In the genomic region with DNA sequence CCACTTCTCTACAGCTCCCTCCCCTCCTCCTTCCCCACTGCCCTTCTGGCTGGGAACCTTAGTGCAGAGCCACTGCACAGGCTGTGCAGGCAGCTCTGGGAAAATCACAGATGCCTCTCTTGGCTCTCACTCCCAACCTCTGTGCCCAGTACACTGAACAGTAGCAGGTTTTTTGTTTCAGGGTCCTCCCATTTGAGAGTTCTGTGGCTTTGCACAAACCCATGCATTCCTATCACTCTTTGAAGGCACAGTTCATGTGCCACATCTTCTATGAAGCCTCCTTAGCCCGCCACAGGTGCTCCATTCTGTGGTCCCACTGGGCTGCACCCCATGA, we compare ENCODE assay signal across 11 cellular contexts.
DNase-seq lines count a peak whose midpoint lies in the region; ATAC-seq, FAIRE-seq and TF ChIP-seq lines count a peak whose summit lies in the region.
"Had no signal": no experiment of that assay in that cellular context is flagged by ENCODE, and none has a peak within 500 bp of the region (broad histone marks: within the 10 kb centered on the region; RNA-seq: fewer than 3 reads in every experiment).

No MANE protein-coding gene starts in this region.

- no peak for TF ChIP-seq CTCF in keratinocyte (optimal IDR thresholded peaks at IDR 0.05 in 1 of 3, IDR thresholded peaks at IDR 0.05 in 1 of 3, conservative IDR thresholded peaks at IDR 0.05 in 1 of 3; ENCODE audit: extremely low read depth in 1 of 3, insufficient read depth in 2 of 3, low read length in 3 of 3)

- H3K27me3 Mint-ChIP-seq in T-helper 1 cell treated with Interleukin-12 subunit alpha and Interleukin-12 subunit beta and Interleukin-4 antibody, amounts not matched to agents 30 μg/mL and 1 μg/mL, for 36 hours (ENCODE audit: low read depth), result peaks cover 10% of the 10 kb centered on the region
- H3K27me3 Mint-ChIP-seq in activated naive CD8-positive, alpha-beta T cell treated with anti-CD3 and anti-CD28 coated beads, Interleukin-2, amount 50 U/mL, for 24 hours, result no peaks in the 10 kb centered on the region
- H3K27me3 Mint-ChIP-seq in stimulated activated memory B cell treated with anti-CD40 and anti-IgM and Interleukin-4, amounts not matched to agents 10 μg/mL and 1 μg/mL and 100 μg/mL, for 72 hours, result no peaks in the 10 kb centered on the region

- peak overlapping the region; percentile 40 for H3K4me3 Mint-ChIP-seq in T-helper 1 cell treated with Interleukin-12 subunit alpha and Interleukin-12 subunit beta and Interleukin-4 antibody, amounts not matched to agents 30 μg/mL and 1 μg/mL, for 36 hours
- H3K4me3 Mint-ChIP-seq in activated naive CD8-positive, alpha-beta T cell treated with anti-CD3 and anti-CD28 coated beads, Interleukin-2, amount 50 U/mL, for 24 hours, result peak overlapping the region; percentile 47
- no peak overlapping the region for H3K4me3 Mint-ChIP-seq in stimulated activated memory B cell treated with anti-CD40 and anti-IgM and Interleukin-4, amounts not matched to agents 10 μg/mL and 1 μg/mL and 100 μg/mL, for 72 hours
- H3K4me3 Mint-ChIP-seq: WTC11 had no signal

- H3K36me3 Mint-ChIP-seq in T-helper 1 cell treated with Interleukin-12 subunit alpha and Interleukin-12 subunit beta and Interleukin-4 antibody, amounts not matched to agents 30 μg/mL and 1 μg/mL, for 36 hours (ENCODE audit: low read depth), result peaks cover 9% of the 10 kb centered on the region
- no peaks in the 10 kb centered on the region for H3K36me3 Mint-ChIP-seq in activated naive CD8-positive, alpha-beta T cell treated with anti-CD3 and anti-CD28 coated beads, Interleukin-2, amount 50 U/mL, for 24 hours (ENCODE audit: low read depth)
- H3K36me3 Mint-ChIP-seq in stimulated activated memory B cell treated with anti-CD40 and anti-IgM and Interleukin-4, amounts not matched to agents 10 μg/mL and 1 μg/mL and 100 μg/mL, for 72 hours, result peaks cover 2% of the 10 kb centered on the region

- H3K36me3 ChIP-seq in keratinocyte (ENCODE audit: control insufficient read depth in 2 of 2, extremely low read depth in 1 of 2, insufficient read depth in 2 of 2, low read length in 2 of 2), result no peaks in the 10 kb centered on the region
- H3K36me3 ChIP-seq: thoracic aorta had no signal

- peaks cover 5% of the 10 kb centered on the region for H3K9me3 Mint-ChIP-seq in T-helper 1 cell treated with Interleukin-12 subunit alpha and Interleukin-12 subunit beta and Interleukin-4 antibody, amounts not matched to agents 30 μg/mL and 1 μg/mL, for 36 hours
- H3K9me3 Mint-ChIP-seq in activated naive CD8-positive, alpha-beta T cell treated with anti-CD3 and anti-CD28 coated beads, Interleukin-2, amount 50 U/mL, for 24 hours, result peaks cover 2% of the 10 kb centered on the region
- H3K9me3 Mint-ChIP-seq in stimulated activated memory B cell treated with anti-CD40 and anti-IgM and Interleukin-4, amounts not matched to agents 10 μg/mL and 1 μg/mL and 100 μg/mL, for 72 hours, result peaks cover 3% of the 10 kb centered on the region

- DNase-seq in T-helper 1 cell, result no peak
- DNase-seq in activated naive CD8-positive, alpha-beta T cell treated with anti-CD3 and anti-CD28 coated beads, Interleukin-2, amount 50 U/mL, for 24 hours, result no peak
- DNase-seq in keratinocyte (ENCODE audit: low read depth, low spot score), result no peak
- DNase-seq in NK-92 treated with Interleukin-12 subunit alpha and Interleukin-12 subunit beta, amount 100 ng/mL, for 24 hours (lab: John Stamatoyannopoulos, UW), result no peak
- DNase-seq: 8988T had no signal

- H3K9me3 ChIP-seq in keratinocyte (ENCODE audit: control insufficient read depth, low read depth, low read length), result no peaks in the 10 kb centered on the region
- H3K9me3 ChIP-seq: thoracic aorta had no signal

- peaks cover 2% of the 10 kb centered on the region for H4K20me1 ChIP-seq in keratinocyte (ENCODE audit: control insufficient read depth, extremely low read depth, insufficient read depth, low read length)

- peak overlapping the region; percentile 57 for H3K4me2 ChIP-seq in keratinocyte (ENCODE audit: control insufficient read depth, extremely low read depth, insufficient read depth, low read depth, low read length)

- no peak for FAIRE-seq in keratinocyte (lab: Jason Lieb, UNC)

- H3K4me1 ChIP-seq in keratinocyte (ENCODE audit: control insufficient read depth, extremely low read depth, insufficient read depth, low read length), result peaks cover 12% of the 10 kb centered on the region

- dilution Hi-C loops in keratinocyte (cut with MboI; ENCODE audit: extremely low pct_ligation_motif_present, low sequenced_read_pairs), result no loop called here

- no peaks in the 10 kb centered on the region for H3K9me1 ChIP-seq in keratinocyte (ENCODE audit: control insufficient read depth, extremely low read depth, insufficient read depth, low read length)

- H3K27ac Mint-ChIP-seq in T-helper 1 cell treated with Interleukin-12 subunit alpha and Interleukin-12 subunit beta and Interleukin-4 antibody, amounts not matched to agents 30 μg/mL and 1 μg/mL, for 36 hours, result peak overlapping the region; percentile 91
- H3K27ac Mint-ChIP-seq in activated naive CD8-positive, alpha-beta T cell treated with anti-CD3 and anti-CD28 coated beads, Interleukin-2, amount 50 U/mL, for 24 hours, result peak overlapping the region; percentile 81
- H3K27ac Mint-ChIP-seq in stimulated activated memory B cell treated with anti-CD40 and anti-IgM and Interleukin-4, amounts not matched to agents 10 μg/mL and 1 μg/mL and 100 μg/mL, for 72 hours, result peak overlapping the region; percentile 64
- H3K27ac Mint-ChIP-seq: WTC11 had no signal

- H3K79me2 ChIP-seq in keratinocyte (ENCODE audit: control insufficient read depth, insufficient read depth, low read length), result no peaks in the 10 kb centered on the region

- no peak overlapping the region for H3K4me3 ChIP-seq in keratinocyte (ENCODE audit: control insufficient read depth in 2 of 3, extremely low read depth in 1 of 3, insufficient read depth in 2 of 3, low read depth in 1 of 3, low read length in 3 of 3)
- H3K4me3 ChIP-seq: thoracic aorta had no signal

- ATAC-seq in activated naive CD8-positive, alpha-beta T cell treated with anti-CD3 and anti-CD28 coated beads, Interleukin-2, amount 50 U/mL, for 24 hours, result no peak
- no peak for ATAC-seq in stimulated activated memory B cell treated with anti-CD40 and anti-IgM and Interleukin-4, amounts not matched to agents 10 μg/mL and 1 μg/mL and 100 μg/mL, for 72 hours
- no peak for ATAC-seq in activated CD4-positive, CD25-positive, alpha-beta regulatory T cell treated with anti-CD3 and anti-CD28 coated beads, Interleukin-2, amount 50 U/mL, for 24 hours
- ATAC-seq in HG03378 (IDR thresholded peaks at IDR 0.05; ENCODE audit: unreplicated experiment), result no peak
- ATAC-seq: WTC11 had no signal

- peaks cover 49% of the 10 kb centered on the region for H3K4me1 Mint-ChIP-seq in T-helper 1 cell treated with Interleukin-12 subunit alpha and Interleukin-12 subunit beta and Interleukin-4 antibody, amounts not matched to agents 30 μg/mL and 1 μg/mL, for 36 hours (ENCODE audit: low read depth)
- peaks cover 44% of the 10 kb centered on the region for H3K4me1 Mint-ChIP-seq in activated naive CD8-positive, alpha-beta T cell treated with anti-CD3 and anti-CD28 coated beads, Interleukin-2, amount 50 U/mL, for 24 hours
- H3K4me1 Mint-ChIP-seq in stimulated activated memory B cell treated with anti-CD40 and anti-IgM and Interleukin-4, amounts not matched to agents 10 μg/mL and 1 μg/mL and 100 μg/mL, for 72 hours, result peaks cover 26% of the 10 kb centered on the region

- H3K27ac ChIP-seq in keratinocyte (ENCODE audit: control insufficient read depth, insufficient read depth, low read length), result peak overlapping the region; percentile 61

- H3K27me3 ChIP-seq in keratinocyte (ENCODE audit: control insufficient read depth, extremely low read depth, insufficient read depth, low read length), result no peaks in the 10 kb centered on the region

- no peak overlapping the region for H3K9ac ChIP-seq in keratinocyte (ENCODE audit: control insufficient read depth, extremely low read depth, insufficient read depth, low read length)

- no peak overlapping the region for H2AFZ ChIP-seq in keratinocyte (ENCODE audit: control insufficient read depth, low read length)
